In genomic region chr5:133222040-133222439, GRCh38 we compare ENCODE assay signal across 23 cellular contexts.
"Had no signal": no experiment of that assay in that cellular context is flagged by ENCODE, and none has a peak within 500 bp of the region (broad histone marks: within the 10 kb centered on the region; RNA-seq: fewer than 3 reads in every experiment).

No MANE protein-coding gene starts in this region.

- H3K4me3 ChIP-seq: left lung, lung, testis, vagina had no signal

- DNase-seq: activated CD4-positive, alpha-beta T cell treated with anti-CD3 and anti-CD28 coated beads for 1 hour; activated CD4-positive, alpha-beta T cell treated with anti-CD3 and anti-CD28 coated beads, Interleukin-2, amount 50 U/mL, for 1 hour; activated CD8-positive, alpha-beta memory T cell treated with anti-CD3 and anti-CD28 coated beads for 24 hours; activated CD8-positive, alpha-beta memory T cell treated with anti-CD3 and anti-CD28 coated beads, Interleukin-2, amount 50 U/mL, for 4 hours; activated T-cell treated with anti-CD3 and anti-CD28 coated beads, Interleukin-2, amount 50 U/mL, for 24 hours; aorta; dermis blood vessel endothelial cell; effector CD8-positive, alpha-beta T cell; foreskin keratinocyte; immature natural killer cell; left lung; naive thymus-derived CD8-positive, alpha-beta T cell; stimulated activated CD4-positive, alpha-beta T cell treated with anti-CD3 and anti-CD28 coated beads, Interleukin-2, amount 100 ng/mL, for 24 hours; T-helper 9 cell; testis; trophoblast cell had no signal

- H3K9me3 ChIP-seq: left lung, testis, vagina had no signal

- H3K9me3 Mint-ChIP-seq: activated naive CD4-positive, alpha-beta T cell treated with anti-CD3 and anti-CD28 coated beads, Interleukin-2, amount 50 U/mL, for 72 hours; activated T-cell treated with anti-CD3 and anti-CD28 coated beads, Interleukin-2, amount 50 U/mL, for 24 hours; activated T-helper 17 cell treated with anti-CD3 and anti-CD28 coated beads, Interleukin-2, amount 50 U/mL, for 72 hours; naive thymus-derived CD8-positive, alpha-beta T cell; stimulated activated memory B cell treated with anti-CD40 and anti-IgM and Interleukin-4, amounts not matched to agents 10 μg/mL and 1 μg/mL and 100 μg/mL, for 72 hours had no signal

- H3K4me1 Mint-ChIP-seq: activated T-helper 17 cell treated with anti-CD3 and anti-CD28 coated beads, Interleukin-2, amount 50 U/mL, for 72 hours; immature natural killer cell; stimulated activated memory B cell treated with anti-CD40 and anti-IgM and Interleukin-4, amounts not matched to agents 10 μg/mL and 1 μg/mL and 100 μg/mL, for 72 hours had no signal

- H3K27ac Mint-ChIP-seq: activated naive CD4-positive, alpha-beta T cell treated with anti-CD3 and anti-CD28 coated beads, Interleukin-2, amount 50 U/mL, for 72 hours; activated T-cell treated with anti-CD3 and anti-CD28 coated beads, Interleukin-2, amount 50 U/mL, for 24 hours; activated T-helper 17 cell treated with anti-CD3 and anti-CD28 coated beads, Interleukin-2, amount 50 U/mL, for 72 hours; immature natural killer cell; stimulated activated memory B cell treated with anti-CD40 and anti-IgM and Interleukin-4, amounts not matched to agents 10 μg/mL and 1 μg/mL and 100 μg/mL, for 72 hours had no signal

- H3K27ac ChIP-seq: foreskin keratinocyte, left lung, parathyroid adenoma, testis, vagina had no signal

- H3K27me3 ChIP-seq: foreskin keratinocyte, left lung, testis, vagina had no signal

- H3K4me3 Mint-ChIP-seq: activated T-cell treated with anti-CD3 and anti-CD28 coated beads, Interleukin-2, amount 50 U/mL, for 24 hours; activated T-helper 17 cell treated with anti-CD3 and anti-CD28 coated beads, Interleukin-2, amount 50 U/mL, for 72 hours; brain; immature natural killer cell; naive thymus-derived CD8-positive, alpha-beta T cell; stimulated activated memory B cell treated with anti-CD40 and anti-IgM and Interleukin-4, amounts not matched to agents 10 μg/mL and 1 μg/mL and 100 μg/mL, for 72 hours had no signal

- H3K36me3 ChIP-seq: left lung, vagina had no signal

- H3K27me3 Mint-ChIP-seq: activated T-cell treated with anti-CD3 and anti-CD28 coated beads, Interleukin-2, amount 50 U/mL, for 24 hours; activated T-helper 17 cell treated with anti-CD3 and anti-CD28 coated beads, Interleukin-2, amount 50 U/mL, for 72 hours had no signal

- H3K4me1 ChIP-seq: left lung, testis had no signal

- H3K36me3 Mint-ChIP-seq: activated naive CD4-positive, alpha-beta T cell treated with anti-CD3 and anti-CD28 coated beads, Interleukin-2, amount 50 U/mL, for 72 hours; brain; immature natural killer cell; naive thymus-derived CD8-positive, alpha-beta T cell; stimulated activated memory B cell treated with anti-CD40 and anti-IgM and Interleukin-4, amounts not matched to agents 10 μg/mL and 1 μg/mL and 100 μg/mL, for 72 hours had no signal

- ATAC-seq: activated naive CD4-positive, alpha-beta T cell treated with anti-CD3 and anti-CD28 coated beads, Interleukin-2, amount 50 U/mL, for 72 hours; activated T-helper 17 cell treated with anti-CD3 and anti-CD28 coated beads, Interleukin-2, amount 50 U/mL, for 72 hours; foreskin keratinocyte; left lung; naive thymus-derived CD8-positive, alpha-beta T cell; stimulated activated memory B cell treated with anti-CD40 and anti-IgM and Interleukin-4, amounts not matched to agents 10 μg/mL and 1 μg/mL and 100 μg/mL, for 72 hours had no signal
